In genomic region chr15:65377976-65378366, GRCh38 we compare ENCODE assay signal across 10 cellular contexts. TPM values are rescaled to one million over a fixed set of nuclear protein-coding genes. Genes with fewer than 3 reads are reported as not detected.
DNase-seq lines count a peak whose midpoint lies in the region; ATAC-seq lines count a peak whose summit lies in the region.
"Had no signal": no experiment of that assay in that cellular context is flagged by ENCODE, and none has a peak within 500 bp of the region (broad histone marks: within the 10 kb centered on the region; RNA-seq: fewer than 3 reads in every experiment).

IGDCC3 (minus strand) TSS chr15:65378002; CDS start chr15:65377788, 214 bp downstream.

- H3K36me3 Mint-ChIP-seq in activated naive CD8-positive, alpha-beta T cell treated with anti-CD3 and anti-CD28 coated beads, Interleukin-2, amount 50 U/mL, for 24 hours (ENCODE audit: low read depth) = no peaks in the 10 kb centered on the region
- no peaks in the 10 kb centered on the region for H3K36me3 Mint-ChIP-seq in stimulated activated memory B cell treated with anti-CD40 and anti-IgM and Interleukin-4, amounts not matched to agents 10 μg/mL and 1 μg/mL and 100 μg/mL, for 72 hours

- peak within 1 kb of the TSS; percentile 45 for H3K27ac ChIP-seq in iPS-20b (ENCODE audit: low read length)
- H3K27ac ChIP-seq: 22Rv1, neutrophil had no signal

- H3K4me3 ChIP-seq in iPS-20b (ENCODE audit: low read length) = peak within 1 kb of the TSS; percentile 97

- peaks cover 10% of the 10 kb centered on the region; the same call in 1 of the 2 replicates for H3K4me1 ChIP-seq in iPS-20b (ENCODE audit: insufficient read depth, low read length)

- no peaks in the 10 kb centered on the region for H3K9me3 ChIP-seq in iPS-20b (ENCODE audit: insufficient read depth, low read depth, low read length)
- H3K9me3 ChIP-seq: neutrophil had no signal

- peak within 1 kb of the TSS; percentile 51 for H3K4me3 Mint-ChIP-seq in activated naive CD8-positive, alpha-beta T cell treated with anti-CD3 and anti-CD28 coated beads, Interleukin-2, amount 50 U/mL, for 24 hours
- H3K4me3 Mint-ChIP-seq in stimulated activated memory B cell treated with anti-CD40 and anti-IgM and Interleukin-4, amounts not matched to agents 10 μg/mL and 1 μg/mL and 100 μg/mL, for 72 hours = peak within 1 kb of the TSS; percentile 73

- peaks cover 38% of the 10 kb centered on the region for H3K27me3 ChIP-seq in iPS-20b (ENCODE audit: insufficient read depth, low read length)

- H3K9me3 Mint-ChIP-seq in activated naive CD8-positive, alpha-beta T cell treated with anti-CD3 and anti-CD28 coated beads, Interleukin-2, amount 50 U/mL, for 24 hours = no peaks in the 10 kb centered on the region
- no peaks in the 10 kb centered on the region for H3K9me3 Mint-ChIP-seq in stimulated activated memory B cell treated with anti-CD40 and anti-IgM and Interleukin-4, amounts not matched to agents 10 μg/mL and 1 μg/mL and 100 μg/mL, for 72 hours

- peaks cover 30% of the 10 kb centered on the region for H3K36me3 ChIP-seq in iPS-20b (ENCODE audit: insufficient read depth, low read depth, low read length)
- H3K36me3 ChIP-seq: neutrophil had no signal

- peak; percentile 50 for DNase-seq in DMS 273 (lab: John Stamatoyannopoulos, UW; ENCODE audit: unreplicated experiment)
- no peak for DNase-seq in DMS 273 treated with DMSO at 0.1 percent for 48 hours (lab: John Stamatoyannopoulos, UW)
- DNase-seq in activated naive CD8-positive, alpha-beta T cell treated with anti-CD3 and anti-CD28 coated beads, Interleukin-2, amount 50 U/mL, for 24 hours = no peak
- DNase-seq in NCI-H2029 (lab: John Stamatoyannopoulos, UW) = no peak

- ATAC-seq in activated naive CD8-positive, alpha-beta T cell treated with anti-CD3 and anti-CD28 coated beads, Interleukin-2, amount 50 U/mL, for 24 hours = no peak
- peak; percentile 28 for ATAC-seq in stimulated activated memory B cell treated with anti-CD40 and anti-IgM and Interleukin-4, amounts not matched to agents 10 μg/mL and 1 μg/mL and 100 μg/mL, for 72 hours
- ATAC-seq in esophagus mucosa = no peak
- no peak for ATAC-seq in GM18867 (IDR thresholded peaks at IDR 0.05; ENCODE audit: unreplicated experiment)

- H3K27ac Mint-ChIP-seq in activated naive CD8-positive, alpha-beta T cell treated with anti-CD3 and anti-CD28 coated beads, Interleukin-2, amount 50 U/mL, for 24 hours = no peak within 1 kb of the TSS
- H3K27ac Mint-ChIP-seq in stimulated activated memory B cell treated with anti-CD40 and anti-IgM and Interleukin-4, amounts not matched to agents 10 μg/mL and 1 μg/mL and 100 μg/mL, for 72 hours = no peak within 1 kb of the TSS

- peaks cover 10% of the 10 kb centered on the region for H3K4me1 Mint-ChIP-seq in activated naive CD8-positive, alpha-beta T cell treated with anti-CD3 and anti-CD28 coated beads, Interleukin-2, amount 50 U/mL, for 24 hours
- H3K4me1 Mint-ChIP-seq in stimulated activated memory B cell treated with anti-CD40 and anti-IgM and Interleukin-4, amounts not matched to agents 10 μg/mL and 1 μg/mL and 100 μg/mL, for 72 hours = peaks cover 12% of the 10 kb centered on the region

- peak within 1 kb of the TSS; percentile 90 for H3K9ac ChIP-seq in iPS-20b (ENCODE audit: low read depth, low read length)

- peaks cover 61% of the 10 kb centered on the region for H3K27me3 Mint-ChIP-seq in activated naive CD8-positive, alpha-beta T cell treated with anti-CD3 and anti-CD28 coated beads, Interleukin-2, amount 50 U/mL, for 24 hours
- peaks cover 76% of the 10 kb centered on the region for H3K27me3 Mint-ChIP-seq in stimulated activated memory B cell treated with anti-CD40 and anti-IgM and Interleukin-4, amounts not matched to agents 10 μg/mL and 1 μg/mL and 100 μg/mL, for 72 hours

RNA-seq across cellular contexts. Expression of gene IGDCC3, which starts in this region (rescaled TPM):
- total RNA-seq in esophagus mucosa = 0.08 TPM
